ENCODE assay signal across 21 cellular contexts in genomic region chr20:62645613-62646012, GRCh38. TPM values are rescaled to one million over a fixed set of nuclear protein-coding genes. Genes with fewer than 3 reads are reported as not detected.
DNase-seq lines count a peak whose midpoint lies in the region; ATAC-seq and TF ChIP-seq lines count a peak whose summit lies in the region.
"Had no signal": no experiment of that assay in that cellular context is flagged by ENCODE, and none has a peak within 500 bp of the region (broad histone marks: within the 10 kb centered on the region; RNA-seq: fewer than 3 reads in every experiment).

No MANE protein-coding gene starts in this region.

- H3K27ac ChIP-seq in BLaER1 treated with 17β-estradiol and CSF1 and Interleukin-3, amounts not matched to agents 10 nM and 100 nM: no peak overlapping the region
- peak overlapping the region; percentile 36; the same call in 1 of the 2 replicates for H3K27ac ChIP-seq in DOHH2 (ENCODE audit: low read depth, low read length)
- peak overlapping the region; percentile 32 to 81 (median 60) for H3K27ac ChIP-seq in Peyer's patch
- H3K27ac ChIP-seq in neuronal stem cell (replicated peaks; ENCODE audit: low read length): no peak overlapping the region

- H2BK15ac ChIP-seq in neuronal stem cell (ENCODE audit: low read length): peak overlapping the region; percentile 70

- no peaks in the 10 kb centered on the region for H3K79me1 ChIP-seq in neuronal stem cell (ENCODE audit: low read depth, low read length)

- H3K18ac ChIP-seq in neuronal stem cell (ENCODE audit: low read length): no peak overlapping the region

- no peak overlapping the region for H3K23ac ChIP-seq in neuronal stem cell (ENCODE audit: low read depth, low read length, poor library complexity)

- no peak overlapping the region for H3K14ac ChIP-seq in neuronal stem cell (ENCODE audit: low read length)

- H4K20me1 ChIP-seq in BLaER1 treated with 17β-estradiol and CSF1 and Interleukin-3, amounts not matched to agents 10 nM and 100 nM: peaks cover 49 to 82% (median 81%) of the 10 kb centered on the region in 11 experiments
- peaks cover 42% of the 10 kb centered on the region for H4K20me1 ChIP-seq in DOHH2 (ENCODE audit: control insufficient read depth, insufficient read depth, low read depth, low read length)

- H2BK120ac ChIP-seq in neuronal stem cell (ENCODE audit: low read depth, low read length): no peak overlapping the region

- WGBS in neuronal stem cell (ENCODE audit: extremely low coverage in 2 of 2, insufficient read length in 2 of 2, insufficient replicate concordance in 1 of 2), 2 donors: no CpG with 5 or more reads among the region's 15 CpGs

- H3K9me2 ChIP-seq in DOHH2 (replicated peaks; ENCODE audit: control insufficient read depth, low read length): no peaks in the 10 kb centered on the region

- no peak overlapping the region for H4K91ac ChIP-seq in neuronal stem cell (ENCODE audit: low read depth, low read length, poor library complexity)

- peaks cover 6% of the 10 kb centered on the region for H3F3A ChIP-seq in DOHH2 (ENCODE audit: control insufficient read depth, insufficient read depth)

- H2BK5ac ChIP-seq in neuronal stem cell (ENCODE audit: low read length): peak overlapping the region; percentile 14

- no peak overlapping the region for H2BK12ac ChIP-seq in neuronal stem cell (ENCODE audit: low read length)

- H3K9me3 ChIP-seq in BLaER1 treated with 17β-estradiol and CSF1 and Interleukin-3, amounts not matched to agents 10 nM and 100 nM (replicated peaks in 1 of 11): no peaks in the 10 kb centered on the region
- H3K9me3 ChIP-seq in DOHH2 (ENCODE audit: control insufficient read depth, insufficient read depth, low read length) (no peaks in the 10 kb centered on the region), Peyer's patch (no peaks in the 10 kb centered on the region), neuronal stem cell (replicated peaks in 1 of 2; ENCODE audit: control insufficient read depth in 2 of 2, insufficient read depth in 1 of 2, low read depth in 1 of 2, low read length in 2 of 2) (no peaks in the 10 kb centered on the region)
- H3K9me3 ChIP-seq: heart left ventricle had no signal

- no peak for TF ChIP-seq CTCF in DOHH2 (IDR thresholded peaks at IDR 0.05; ENCODE audit: low read depth, low read length, poor library complexity, severe bottlenecking)
- TF ChIP-seq CTCF in Peyer's patch (IDR thresholded peaks at IDR 0.05): no peak

- H3K4me2 ChIP-seq in BLaER1 treated with 17β-estradiol and CSF1 and Interleukin-3, amounts not matched to agents 10 nM and 100 nM: peak overlapping the region in 9 of 11 experiments; percentile 30 to 100 (median 99); a peak in 17 of 22 replicates
- H3K4me2 ChIP-seq in DOHH2 (ENCODE audit: low read length) (peak overlapping the region; percentile 98), neuronal stem cell (ENCODE audit: insufficient read depth, low read length, poor library complexity, severe bottlenecking) (no peak overlapping the region)

- peaks cover 75 to 91% (median 86%) of the 10 kb centered on the region in 10 experiments for H3K4me1 ChIP-seq in BLaER1 treated with 17β-estradiol and CSF1 and Interleukin-3, amounts not matched to agents 10 nM and 100 nM
- H3K4me1 ChIP-seq in DOHH2 (ENCODE audit: control insufficient read depth, low read length): peaks cover 87% of the 10 kb centered on the region
- peaks cover 0 to 68% (median 51%) of the 10 kb centered on the region in 4 donors for H3K4me1 ChIP-seq in Peyer's patch
- peaks cover 0 to 10% of the 10 kb centered on the region in 2 donors for H3K4me1 ChIP-seq in neuronal stem cell (ENCODE audit: control insufficient read depth in 2 of 2, insufficient read depth in 1 of 2, low read depth in 1 of 2, low read length in 2 of 2)

- H3K4me3 ChIP-seq in BLaER1 treated with 17β-estradiol and CSF1 and Interleukin-3, amounts not matched to agents 10 nM and 100 nM: peak overlapping the region in 2 of 10 experiments; percentile 95 to 98; a peak in 4 of 20 replicates
- H3K4me3 ChIP-seq in DOHH2 (ENCODE audit: low read length): peak overlapping the region; percentile 98
- H3K4me3 ChIP-seq in Peyer's patch: no peak overlapping the region
- H3K4me3 ChIP-seq in neuronal stem cell (ENCODE audit: low read length in 2 of 2): no peak overlapping the region

- peaks cover 13 to 16% (median 15%) of the 10 kb centered on the region in 11 experiments for H3K27me3 ChIP-seq in BLaER1 treated with 17β-estradiol and CSF1 and Interleukin-3, amounts not matched to agents 10 nM and 100 nM
- H3K27me3 ChIP-seq in DOHH2 (ENCODE audit: control insufficient read depth, low read length) (no peaks in the 10 kb centered on the region), Peyer's patch (no peaks in the 10 kb centered on the region), neuronal stem cell (ENCODE audit: control insufficient read depth in 3 of 3, insufficient read depth in 3 of 3, low read depth in 1 of 3, low read length in 3 of 3) (peaks cover 7 to 86% (median 42%) of the 10 kb centered on the region in 3 experiments)

- peak overlapping the region in 3 of 11 experiments; percentile 4 to 80 (median 66); a peak in 5 of 22 replicates for H3K9ac ChIP-seq in BLaER1 treated with 17β-estradiol and CSF1 and Interleukin-3, amounts not matched to agents 10 nM and 100 nM
- H3K9ac ChIP-seq in neuronal stem cell (ENCODE audit: low read depth, low read length, poor library complexity): no peak overlapping the region

- peaks cover 88% of the 10 kb centered on the region for H3K79me2 ChIP-seq in DOHH2 (ENCODE audit: control insufficient read depth, low read length)

- peak overlapping the region; percentile 93 for H2AK5ac ChIP-seq in neuronal stem cell (ENCODE audit: low read depth, low read length)

- no peak for TF ChIP-seq POLR2A in Peyer's patch (IDR thresholded peaks at IDR 0.05)

- DNase-seq in Peyer's patch (no peak), neuronal stem cell (ENCODE audit: low spot score) (no peak), epidermal melanocyte (ENCODE audit: insufficient read length, low spot score) (no peak), NCI-H226 (no peak)
- DNase-seq: activated CD4-positive, CD25-positive, alpha-beta regulatory T cell treated with anti-CD3 and anti-CD28 coated beads, Interleukin-2, amount 50 U/mL, for 72 hours; activated naive CD4-positive, alpha-beta T cell treated with anti-CD3 and anti-CD28 coated beads for 36 hours; activated T-cell treated with anti-CD3 and anti-CD28 coated beads, Interleukin-2, amount 50 U/mL, for 72 hours; amygdala; EL; HCEC 1CT; Karpas-422; mammary epithelial cell; NCI-H1694; NCI-H524; stimulated activated CD4-positive, alpha-beta T cell treated with anti-CD3 and anti-CD28 coated beads, Interleukin-2, amount 100 ng/mL, for 48 hours had no signal

- H3K36me3 ChIP-seq in BLaER1 treated with 17β-estradiol and CSF1 and Interleukin-3, amounts not matched to agents 10 nM and 100 nM: peaks cover 3 to 55% (median 28%) of the 10 kb centered on the region in 11 experiments; a peak in 15 of 22 replicates
- H3K36me3 ChIP-seq in DOHH2 (ENCODE audit: control insufficient read depth, low read length): peaks cover 80% of the 10 kb centered on the region
- no peaks in the 10 kb centered on the region for H3K36me3 ChIP-seq in Peyer's patch
- H3K36me3 ChIP-seq in neuronal stem cell (replicated peaks in 1 of 2; ENCODE audit: control insufficient read depth in 2 of 2, insufficient read depth in 2 of 2, low read length in 2 of 2): no peaks in the 10 kb centered on the region
- H3K36me3 ChIP-seq: heart left ventricle had no signal

- H3K4ac ChIP-seq in neuronal stem cell (ENCODE audit: low read length): no peak overlapping the region

- ATAC-seq in HG03025 (IDR thresholded peaks at IDR 0.05; ENCODE audit: low FRiP score, unreplicated experiment): no peak
- ATAC-seq: activated CD8-positive, alpha-beta memory T cell treated with anti-CD3 and anti-CD28 coated beads, Interleukin-2, amount 10 ng/mL, durations not matched to agents 7 days and 5 days; activated T-cell treated with anti-CD3 and anti-CD28 coated beads, Interleukin-2, amount 50 U/mL, for 72 hours had no signal

- H4K8ac ChIP-seq in neuronal stem cell (ENCODE audit: low read depth, low read length): no peak overlapping the region

- H2AFZ ChIP-seq in neuronal stem cell (ENCODE audit: low read length): no peak overlapping the region

RNA-seq across cellular contexts. Expression of gene SLCO4A1, which starts 3.3 kb away (rescaled TPM):
- 10 to 100 TPM in 3 of 4 donors, 1 to 10 TPM in 1; 6.7 to 42.9 (median 28.5) TPM for total RNA-seq in Peyer's patch
- 3.5 TPM for polyA plus RNA-seq in neuronal stem cell (2013, experiment 1 of 2)
- 3.9 TPM for polyA plus RNA-seq in neuronal stem cell (2013, experiment 2 of 2)
- total RNA-seq: chondrocyte had no signal

Comparison
In these comparisons a context has a peak if more than half of its experiments do, and no peak if none do; other contexts are left out.
1. H3K27ac ChIP-seq: peak in DOHH2 (single experiment) and Peyer's patch (4 of 4); none in BLaER1 treated with 17β-estradiol and CSF1 and Interleukin-3, amounts not matched to agents 10 nM and 100 nM (0 of 11) and neuronal stem cell (single experiment).